8 cellular contexts compared by ENCODE assay signal in the genomic region with DNA sequence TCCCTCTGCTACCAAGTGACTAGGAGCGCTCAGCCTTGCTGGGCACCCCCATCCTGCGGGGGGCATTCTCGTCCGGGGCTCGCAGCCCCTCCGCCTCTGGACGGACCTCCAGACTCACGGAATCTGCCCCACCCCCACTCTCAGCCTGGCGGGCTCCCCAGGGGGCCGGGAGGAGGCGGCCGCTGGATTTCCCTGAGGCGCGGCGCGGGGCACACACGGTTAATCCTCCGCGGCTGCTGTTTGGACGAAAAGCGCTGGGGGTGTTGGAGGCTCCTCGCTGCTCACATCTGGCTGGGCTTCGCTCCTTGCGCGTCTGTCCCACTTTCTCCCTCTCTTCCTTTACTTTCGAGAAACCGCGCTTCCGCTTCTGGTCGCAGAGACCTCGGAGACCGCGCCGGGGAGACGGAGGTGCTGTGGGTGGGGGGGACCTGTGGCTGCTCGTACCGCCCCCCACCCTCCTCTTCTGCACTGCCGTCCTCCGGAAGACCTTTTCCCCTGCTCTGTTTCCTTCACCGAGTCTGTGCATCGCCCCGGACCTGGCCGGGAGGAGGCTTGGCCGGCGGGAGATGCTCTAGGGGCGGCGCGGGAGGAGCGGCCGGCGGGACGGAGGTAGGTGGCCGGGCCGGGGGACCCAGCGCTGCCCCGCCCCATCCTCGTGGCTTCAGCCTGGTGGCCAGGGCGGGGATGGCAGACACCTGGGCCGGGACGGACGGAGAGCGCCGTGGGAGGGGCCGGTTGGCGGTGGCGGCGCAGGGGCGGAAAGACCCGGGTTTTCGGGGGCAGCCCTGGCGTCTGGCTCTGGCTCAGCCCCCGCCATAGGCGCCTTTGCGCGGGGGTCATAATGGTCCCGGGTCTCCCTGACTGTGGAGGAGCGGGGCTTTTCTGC. TPM values are rescaled to one million over a fixed set of nuclear protein-coding genes. Genes with fewer than 3 reads are reported as not detected.
DNase-seq lines count a peak whose midpoint lies in the region; ATAC-seq and TF ChIP-seq lines count a peak whose summit lies in the region.

A gene with protein sequence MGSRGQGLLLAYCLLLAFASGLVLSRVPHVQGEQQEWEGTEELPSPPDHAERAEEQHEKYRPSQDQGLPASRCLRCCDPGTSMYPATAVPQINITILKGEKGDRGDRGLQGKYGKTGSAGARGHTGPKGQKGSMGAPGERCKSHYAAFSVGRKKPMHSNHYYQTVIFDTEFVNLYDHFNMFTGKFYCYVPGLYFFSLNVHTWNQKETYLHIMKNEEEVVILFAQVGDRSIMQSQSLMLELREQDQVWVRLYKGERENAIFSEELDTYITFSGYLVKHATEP (plus strand): TSS at position 284 of the 886 bp plus-strand sequence. CDS start 19,800 bp downstream, outside the sequence.

- H3K27me3 ChIP-seq in Caco-2 (replicated peaks; ENCODE audit: control insufficient read depth, insufficient read depth, low read length) (no peaks in the 10 kb centered on the region), heart left ventricle (peaks cover 0 to 37% (median 0%) of the 10 kb centered on the region in 9 donors)

- peak within 1 kb of the TSS; percentile 85 for H3K4me3 Mint-ChIP-seq in Caco-2 (ENCODE audit: unreplicated experiment)
- H3K4me3 Mint-ChIP-seq in activated naive CD4-positive, alpha-beta T cell treated with anti-CD3 and anti-CD28 coated beads, Interleukin-2, amount 10 ng/mL, durations not matched to agents 7 days and 5 days, result peak within 1 kb of the TSS; percentile 54
- H3K4me3 Mint-ChIP-seq in progenitor cell of endocrine pancreas (ENCODE audit: low read depth), result peak within 1 kb of the TSS; percentile 78

- ATAC-seq in heart left ventricle (peak in 2 of 4 donors; percentile 7 to 19), GM19328 (IDR thresholded peaks at IDR 0.05; ENCODE audit: unreplicated experiment) (no peak), GM21515 (IDR thresholded peaks at IDR 0.05; ENCODE audit: unreplicated experiment) (no peak)

- intact Hi-C loops in Caco-2 (cut with micrococcal nuclease; ENCODE audit: unreplicated experiment) (no loop called here), heart left ventricle (cut with DNase I) (loop anchor here in 5 of 10 donors (2.0 to 10.0 kb wide), 5 partner anchors 51 to 371 kb away; a partner anchor contains a TSS)

- 0 to 2% (median 2%) methylated on average over 27 to 77 of the region's 77 CpGs for WGBS in heart left ventricle, 4 donors

- CTCF ChIA-PET in Caco-2 (lab: Charles Lee), result no interaction called here
- CTCF ChIA-PET in activated naive CD4-positive, alpha-beta T cell treated with anti-CD3 and anti-CD28 coated beads, Interleukin-2, amount 10 ng/mL, durations not matched to agents 7 days and 5 days (lab: Charles Lee), result interaction anchor here (1.4 kb wide), 1 partner anchor 18 kb away, joined by 4 read pairs; no protein-coding TSS in a partner anchor

- H3K27ac ChIP-seq in heart left ventricle, result peak within 1 kb of the TSS; percentile 74 to 98 (median 90)

- no peaks in the 10 kb centered on the region for H3K9me3 Mint-ChIP-seq in Caco-2 (ENCODE audit: unreplicated experiment)
- no peaks in the 10 kb centered on the region for H3K9me3 Mint-ChIP-seq in activated naive CD4-positive, alpha-beta T cell treated with anti-CD3 and anti-CD28 coated beads, Interleukin-2, amount 10 ng/mL, durations not matched to agents 7 days and 5 days
- no peaks in the 10 kb centered on the region for H3K9me3 Mint-ChIP-seq in progenitor cell of endocrine pancreas (ENCODE audit: low read depth)

- no peaks in the 10 kb centered on the region for H3K27me3 Mint-ChIP-seq in Caco-2 (ENCODE audit: insufficient read depth, unreplicated experiment)
- H3K27me3 Mint-ChIP-seq in activated naive CD4-positive, alpha-beta T cell treated with anti-CD3 and anti-CD28 coated beads, Interleukin-2, amount 10 ng/mL, durations not matched to agents 7 days and 5 days, result peaks cover 100% of the 10 kb centered on the region
- H3K27me3 Mint-ChIP-seq in progenitor cell of endocrine pancreas, result peaks cover 71% of the 10 kb centered on the region

- TF ChIP-seq CTCF in Caco-2 (IDR thresholded peaks at IDR 0.05; ENCODE audit: insufficient read depth in 1 of 2, low read depth in 1 of 2, low read length in 1 of 2, severe bottlenecking in 1 of 2, unreplicated experiment in 1 of 2), result peak; percentile 56 to 58
- TF ChIP-seq CTCF in heart left ventricle (IDR thresholded peaks at IDR 0.05), result peak in 11 of 12 donors; percentile 15 to 55 (median 28)
- TF ChIP-seq CTCF in progenitor cell of endocrine pancreas (IDR thresholded peaks at IDR 0.05; ENCODE audit: unreplicated experiment), result peak; percentile 66

- DNase-seq in Caco-2, result peak; percentile 82 to 92
- peak; percentile 38 for DNase-seq in M059J (ENCODE audit: low read depth)
- peak; percentile 54 for DNase-seq in activated naive CD4-positive, alpha-beta T cell treated with anti-CD3 and anti-CD28 coated beads, Interleukin-2, amount 10 ng/mL, durations not matched to agents 7 days and 5 days
- DNase-seq in heart left ventricle, result peak; percentile 63 to 82 (median 76)
- DNase-seq in progenitor cell of endocrine pancreas (ENCODE audit: low spot score, unreplicated experiment), result peak; percentile 56
- DNase-seq in SKM-1 treated with dmso at 0.1 percent for 144 hours (lab: John Stamatoyannopoulos, UW; ENCODE audit: unreplicated experiment), result no peak

- H3K4me1 Mint-ChIP-seq in Caco-2 (ENCODE audit: low read depth, unreplicated experiment) (peaks cover 57% of the 10 kb centered on the region), progenitor cell of endocrine pancreas (ENCODE audit: low read depth) (peaks cover 21% of the 10 kb centered on the region)
- H3K4me1 Mint-ChIP-seq in activated naive CD4-positive, alpha-beta T cell treated with anti-CD3 and anti-CD28 coated beads, Interleukin-2, amount 10 ng/mL, durations not matched to agents 7 days and 5 days, result peaks cover 18% of the 10 kb centered on the region

- H3K36me3 Mint-ChIP-seq in Caco-2 (ENCODE audit: insufficient read depth, unreplicated experiment) (peaks cover 9% of the 10 kb centered on the region), progenitor cell of endocrine pancreas (ENCODE audit: insufficient read depth) (no peaks in the 10 kb centered on the region)
- H3K36me3 Mint-ChIP-seq in activated naive CD4-positive, alpha-beta T cell treated with anti-CD3 and anti-CD28 coated beads, Interleukin-2, amount 10 ng/mL, durations not matched to agents 7 days and 5 days, result no peaks in the 10 kb centered on the region

- H3K4me1 ChIP-seq in Caco-2 (peaks cover 64% of the 10 kb centered on the region), heart left ventricle (peaks cover 4 to 96% (median 81%) of the 10 kb centered on the region in 12 donors)

- peak within 1 kb of the TSS; percentile 98 for H3K27ac Mint-ChIP-seq in Caco-2 (ENCODE audit: unreplicated experiment)
- H3K27ac Mint-ChIP-seq in activated naive CD4-positive, alpha-beta T cell treated with anti-CD3 and anti-CD28 coated beads, Interleukin-2, amount 10 ng/mL, durations not matched to agents 7 days and 5 days, result no peak within 1 kb of the TSS
- H3K27ac Mint-ChIP-seq in progenitor cell of endocrine pancreas, result no peak within 1 kb of the TSS

- no TSS peak for BruUV-seq in Caco-2 (replicated peaks; lab: Mats Ljungman, UMichigan)

- H3K9me3 ChIP-seq in Caco-2 (no peaks in the 10 kb centered on the region), heart left ventricle (no peaks in the 10 kb centered on the region)

- no peaks in the 10 kb centered on the region for H3K36me3 ChIP-seq in Caco-2 (ENCODE audit: control insufficient read depth, insufficient read depth, low read length)
- H3K36me3 ChIP-seq in heart left ventricle, result no peaks in the 10 kb centered on the region

- TF ChIP-seq POLR2A in heart left ventricle (IDR thresholded peaks at IDR 0.05), result no peak

- H3K4me3 ChIP-seq in Caco-2 (ENCODE audit: low read depth, low read length) (peak within 1 kb of the TSS; percentile 84), heart left ventricle (peak within 1 kb of the TSS; percentile 48 to 85 (median 74))

- POLR2A ChIA-PET in Caco-2 (lab: Charles Lee), result no interaction called here

RNA-seq across cellular contexts. Expression of the gene that starts here (rescaled TPM):
- total RNA-seq in Caco-2 (2022) (16.1 and 19.9 TPM in 2 replicates), heart left ventricle (100 to 1,000 TPM in 4 of 9 donors, 10 to 100 TPM in 5; 37.0 to 406 (median 66.2) TPM), progenitor cell of endocrine pancreas (0.67 and 2.0 TPM in 2 replicates)
- total RNA-seq in M059J (2014; rRNA removed; shearing (Covaris generic)), result 4.5 and 7.0 TPM in 2 replicates
- 100 to 1,000 TPM in 1 of 2 donors, 10 to 100 TPM in 1; 85.5 to 189 TPM for polyA plus RNA-seq in heart left ventricle
